28 cellular contexts compared by ENCODE assay signal in the genomic region with DNA sequence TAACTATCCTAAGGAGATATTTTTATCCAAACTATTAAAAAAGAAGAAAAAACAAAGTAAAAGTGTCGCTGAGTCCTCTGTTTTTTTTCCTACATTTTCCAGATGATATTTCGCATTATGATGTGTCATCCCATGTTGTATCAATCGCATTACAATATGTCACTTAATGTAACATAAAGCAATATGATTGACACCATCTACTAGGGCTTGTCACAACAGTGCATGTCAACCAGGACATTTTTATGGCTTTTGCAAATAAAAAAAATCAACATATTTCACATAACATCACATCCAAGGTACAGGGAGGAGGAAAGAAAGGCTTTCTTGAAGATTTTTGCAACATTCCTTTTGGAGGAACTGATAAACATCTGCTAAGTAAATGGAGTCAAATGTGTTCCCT.
"Had no signal": no experiment of that assay in that cellular context is flagged by ENCODE, and none has a peak within 500 bp of the region (broad histone marks: within the 10 kb centered on the region; RNA-seq: fewer than 3 reads in every experiment).

No MANE protein-coding gene starts in this region.

- H3K27ac ChIP-seq: colonic mucosa, coronary artery, dorsolateral prefrontal cortex, epithelial cell of prostate, esophagus muscularis mucosa, esophagus squamous epithelium, foreskin keratinocyte, gastrocnemius medialis, gastroesophageal sphincter, heart left ventricle, heart right ventricle had no signal

- H3K9me3 ChIP-seq: colonic mucosa, esophagus muscularis mucosa, esophagus squamous epithelium, gastrocnemius medialis, gastroesophageal sphincter, heart left ventricle, heart right ventricle had no signal

- H3K4me3 ChIP-seq: colonic mucosa, coronary artery, dorsolateral prefrontal cortex, esophagus muscularis mucosa, esophagus squamous epithelium, gastrocnemius medialis, gastroesophageal sphincter, heart left ventricle, heart right ventricle had no signal

- H3K36me3 ChIP-seq: colonic mucosa, esophagus muscularis mucosa, esophagus squamous epithelium, gastrocnemius medialis, gastroesophageal sphincter, heart left ventricle, heart right ventricle had no signal

- H3K27me3 ChIP-seq: colonic mucosa, esophagus muscularis mucosa, esophagus squamous epithelium, foreskin keratinocyte, gastrocnemius medialis, gastroesophageal sphincter, heart left ventricle, heart right ventricle had no signal

- FAIRE-seq: colon, endometrium, endothelial cell of umbilical vein, frontal cortex had no signal

- ATAC-seq: effector memory CD8-positive, alpha-beta T cell; esophagus mucosa; foreskin keratinocyte; gastrocnemius medialis; gastroesophageal sphincter; heart left ventricle; heart right ventricle had no signal

- DNase-seq: colonic mucosa; cortex of kidney; dermis blood vessel endothelial cell; dorsolateral prefrontal cortex; effector CD4-positive, alpha-beta T cell; effector CD8-positive, alpha-beta T cell; effector memory CD4-positive, alpha-beta T cell; effector memory CD8-positive, alpha-beta T cell; endodermal cell; erythroblast; esophagus squamous epithelium; foreskin fibroblast; foreskin keratinocyte; foreskin melanocyte; gastrocnemius medialis; glutamatergic neuron; head of caudate nucleus; heart left ventricle; heart right ventricle had no signal
